17 cellular contexts compared by ENCODE assay signal in the genomic region with DNA sequence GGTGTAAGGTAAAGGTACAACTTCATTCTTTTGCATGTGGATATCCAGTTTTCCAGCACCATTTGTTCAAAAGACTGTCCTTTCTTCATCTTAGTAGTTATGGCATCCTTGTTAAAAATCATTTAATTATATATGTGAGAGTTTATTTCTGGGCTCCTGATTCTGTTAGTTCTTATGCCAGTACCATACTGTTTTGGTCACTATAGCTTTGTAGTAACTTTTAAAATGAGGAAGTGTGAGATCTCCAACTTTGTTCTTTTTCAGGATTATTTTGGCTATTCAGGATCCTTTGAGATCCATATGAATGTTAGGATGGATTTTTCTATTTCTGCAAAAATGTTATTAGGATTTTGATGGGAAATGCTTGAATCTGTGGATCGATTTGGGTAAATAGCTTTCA. TPM values are rescaled to one million over a fixed set of nuclear protein-coding genes. Genes with fewer than 3 reads are reported as not detected.
DNase-seq lines count a peak whose midpoint lies in the region; ATAC-seq and TF ChIP-seq lines count a peak whose summit lies in the region.
"Had no signal": no experiment of that assay in that cellular context is flagged by ENCODE, and none has a peak within 500 bp of the region (broad histone marks: within the 10 kb centered on the region; RNA-seq: fewer than 3 reads in every experiment).

No MANE protein-coding gene starts in this region.

- H3K9me3 Mint-ChIP-seq in activated naive CD4-positive, alpha-beta T cell treated with anti-CD3 and anti-CD28 coated beads, Interleukin-2, amount 50 U/mL, for 24 hours, result no peaks in the 10 kb centered on the region
- H3K9me3 Mint-ChIP-seq in activated T-helper 1 cell treated with anti-CD3 and anti-CD28 coated beads, Interleukin-12 subunit alpha, Interleukin-12 subunit beta, Interleukin-2, Interleukin-4 antibody, amounts not matched to agents 30 ng/mL and 10 ng/mL and 1 ng/mL, durations not matched to agents 14 hours and 24 hours and 36 hours, result no peaks in the 10 kb centered on the region
- no peaks in the 10 kb centered on the region for H3K9me3 Mint-ChIP-seq in effector memory CD8-positive, alpha-beta T cell
- peaks cover 0 to 1% of the 10 kb centered on the region in 2 donors for H3K9me3 Mint-ChIP-seq in stimulated activated naive B cell treated with anti-CD40 and anti-IgM and Interleukin-4, amounts not matched to agents 10 μg/mL and 1 μg/mL and 100 μg/mL, for 72 hours

- peak overlapping the region; percentile 33 for H3K4me3 Mint-ChIP-seq in activated naive CD4-positive, alpha-beta T cell treated with anti-CD3 and anti-CD28 coated beads, Interleukin-2, amount 50 U/mL, for 24 hours
- H3K4me3 Mint-ChIP-seq in activated T-helper 1 cell treated with anti-CD3 and anti-CD28 coated beads, Interleukin-12 subunit alpha, Interleukin-12 subunit beta, Interleukin-2, Interleukin-4 antibody, amounts not matched to agents 30 ng/mL and 10 ng/mL and 1 ng/mL, durations not matched to agents 14 hours and 24 hours and 36 hours, result no peak overlapping the region
- peak overlapping the region; percentile 30 to 97 for H3K4me3 Mint-ChIP-seq in effector memory CD8-positive, alpha-beta T cell
- H3K4me3 Mint-ChIP-seq in stimulated activated naive B cell treated with anti-CD40 and anti-IgM and Interleukin-4, amounts not matched to agents 10 μg/mL and 1 μg/mL and 100 μg/mL, for 72 hours, result no peak overlapping the region

- no peak for TF ChIP-seq POLR2A in erythroblast (IDR thresholded peaks at IDR 0.05; ENCODE audit: low read length)

- DNase-seq in activated naive CD4-positive, alpha-beta T cell treated with Interleukin-2 at 50 U/mL for 16 hours, result no peak
- no peak for DNase-seq in activated T-helper 1 cell treated with anti-CD3 and anti-CD28 coated beads, Interleukin-12 subunit alpha, Interleukin-12 subunit beta, Interleukin-2, Interleukin-4 antibody, amounts not matched to agents 30 ng/mL and 10 ng/mL and 1 ng/mL, durations not matched to agents 14 hours and 24 hours and 36 hours (ENCODE audit: low spot score)
- no peak for DNase-seq in effector memory CD8-positive, alpha-beta T cell
- no peak for DNase-seq in stimulated activated naive B cell treated with anti-CD40 and anti-IgM and Interleukin-4, amounts not matched to agents 10 μg/mL and 1 μg/mL and 100 μg/mL, for 72 hours
- DNase-seq in iPS-NIHi7 (ENCODE audit: extremely low spot score) (no peak), erythroblast (lab: John Stamatoyannopoulos, UW) (no peak), NCI-H526 treated with DMSO at 0.1 percent for 48 hours (lab: John Stamatoyannopoulos, UW) (no peak)
- DNase-seq: DMS79, KG1, NCI-H1417 treated with DMSO at 0.1 percent for 48 hours, NCI-H2029, NCI-H2171, NCI-H446, NCI-H748 treated with DMSO at 0.1 percent for 48 hours, OCI-M1, SIG-M5 had no signal

- no peaks in the 10 kb centered on the region for H3K27me3 Mint-ChIP-seq in activated naive CD4-positive, alpha-beta T cell treated with anti-CD3 and anti-CD28 coated beads, Interleukin-2, amount 50 U/mL, for 24 hours
- H3K27me3 Mint-ChIP-seq in activated T-helper 1 cell treated with anti-CD3 and anti-CD28 coated beads, Interleukin-12 subunit alpha, Interleukin-12 subunit beta, Interleukin-2, Interleukin-4 antibody, amounts not matched to agents 30 ng/mL and 10 ng/mL and 1 ng/mL, durations not matched to agents 14 hours and 24 hours and 36 hours (ENCODE audit: insufficient read depth), result no peaks in the 10 kb centered on the region
- H3K27me3 Mint-ChIP-seq in effector memory CD8-positive, alpha-beta T cell, result no peaks in the 10 kb centered on the region
- H3K27me3 Mint-ChIP-seq in stimulated activated naive B cell treated with anti-CD40 and anti-IgM and Interleukin-4, amounts not matched to agents 10 μg/mL and 1 μg/mL and 100 μg/mL, for 72 hours, result no peaks in the 10 kb centered on the region

- peaks cover 93% of the 10 kb centered on the region for H3K4me1 Mint-ChIP-seq in activated naive CD4-positive, alpha-beta T cell treated with anti-CD3 and anti-CD28 coated beads, Interleukin-2, amount 50 U/mL, for 24 hours
- H3K4me1 Mint-ChIP-seq in activated T-helper 1 cell treated with anti-CD3 and anti-CD28 coated beads, Interleukin-12 subunit alpha, Interleukin-12 subunit beta, Interleukin-2, Interleukin-4 antibody, amounts not matched to agents 30 ng/mL and 10 ng/mL and 1 ng/mL, durations not matched to agents 14 hours and 24 hours and 36 hours (ENCODE audit: low read depth), result peaks cover 83% of the 10 kb centered on the region
- H3K4me1 Mint-ChIP-seq in effector memory CD8-positive, alpha-beta T cell (ENCODE audit: low read depth in 2 of 2), result peaks cover 57 to 80% of the 10 kb centered on the region in 2 donors
- peaks cover 45 to 75% of the 10 kb centered on the region in 2 donors for H3K4me1 Mint-ChIP-seq in stimulated activated naive B cell treated with anti-CD40 and anti-IgM and Interleukin-4, amounts not matched to agents 10 μg/mL and 1 μg/mL and 100 μg/mL, for 72 hours

- peak overlapping the region; percentile 27 for H3K27ac Mint-ChIP-seq in activated naive CD4-positive, alpha-beta T cell treated with anti-CD3 and anti-CD28 coated beads, Interleukin-2, amount 50 U/mL, for 24 hours
- peak overlapping the region; percentile 2 for H3K27ac Mint-ChIP-seq in activated T-helper 1 cell treated with anti-CD3 and anti-CD28 coated beads, Interleukin-12 subunit alpha, Interleukin-12 subunit beta, Interleukin-2, Interleukin-4 antibody, amounts not matched to agents 30 ng/mL and 10 ng/mL and 1 ng/mL, durations not matched to agents 14 hours and 24 hours and 36 hours
- peak overlapping the region; percentile 65 for H3K27ac Mint-ChIP-seq in effector memory CD8-positive, alpha-beta T cell
- H3K27ac Mint-ChIP-seq in stimulated activated naive B cell treated with anti-CD40 and anti-IgM and Interleukin-4, amounts not matched to agents 10 μg/mL and 1 μg/mL and 100 μg/mL, for 72 hours, result peak overlapping the region; percentile 65

- ATAC-seq in effector memory CD8-positive, alpha-beta T cell (replicated peaks), result no peak
- ATAC-seq in stimulated activated naive B cell treated with anti-CD40 and anti-IgM and Interleukin-4, amounts not matched to agents 10 μg/mL and 1 μg/mL and 100 μg/mL, for 72 hours (replicated peaks), result no peak

- intact Hi-C loops in activated T-helper 1 cell treated with anti-CD3 and anti-CD28 coated beads, Interleukin-12 subunit alpha, Interleukin-12 subunit beta, Interleukin-2, Interleukin-4 antibody, amounts not matched to agents 30 ng/mL and 10 ng/mL and 1 ng/mL, durations not matched to agents 14 hours and 24 hours and 36 hours (cut with micrococcal nuclease), result no loop called here

- peaks cover 21% of the 10 kb centered on the region for H3K36me3 Mint-ChIP-seq in activated naive CD4-positive, alpha-beta T cell treated with anti-CD3 and anti-CD28 coated beads, Interleukin-2, amount 50 U/mL, for 24 hours
- H3K36me3 Mint-ChIP-seq in activated T-helper 1 cell treated with anti-CD3 and anti-CD28 coated beads, Interleukin-12 subunit alpha, Interleukin-12 subunit beta, Interleukin-2, Interleukin-4 antibody, amounts not matched to agents 30 ng/mL and 10 ng/mL and 1 ng/mL, durations not matched to agents 14 hours and 24 hours and 36 hours (ENCODE audit: low read depth), result peaks cover 31% of the 10 kb centered on the region
- peaks cover 33% of the 10 kb centered on the region for H3K36me3 Mint-ChIP-seq in effector memory CD8-positive, alpha-beta T cell (ENCODE audit: insufficient read depth)
- H3K36me3 Mint-ChIP-seq in stimulated activated naive B cell treated with anti-CD40 and anti-IgM and Interleukin-4, amounts not matched to agents 10 μg/mL and 1 μg/mL and 100 μg/mL, for 72 hours, result peaks cover 45 to 63% of the 10 kb centered on the region in 2 donors

RNA-seq across cellular contexts. Expression of a gene that starts 16.8 kb away (rescaled TPM):
- total RNA-seq in activated T-helper 1 cell treated with anti-CD3 and anti-CD28 coated beads, Interleukin-12 subunit alpha, Interleukin-12 subunit beta, Interleukin-2, Interleukin-4 antibody, amounts not matched to agents 30 ng/mL and 10 ng/mL and 1 ng/mL, durations not matched to agents 14 hours and 24 hours and 36 hours, result 440 and 451 TPM in 2 replicates

Comparison
In these comparisons a context has a peak if more than half of its experiments do, and no peak if none do; other contexts are left out.
1. H3K27ac Mint-ChIP-seq: peak in every context shown above with its lines; median percentile 65 in effector memory CD8-positive, alpha-beta T cell; 65 in stimulated activated naive B cell treated with anti-CD40 and anti-IgM and Interleukin-4, amounts not matched to agents 10 μg/mL and 1 μg/mL and 100 μg/mL, for 72 hours; 27 in activated naive CD4-positive, alpha-beta T cell treated with anti-CD3 and anti-CD28 coated beads, Interleukin-2, amount 50 U/mL, for 24 hours; 2 in activated T-helper 1 cell treated with anti-CD3 and anti-CD28 coated beads, Interleukin-12 subunit alpha, Interleukin-12 subunit beta, Interleukin-2, Interleukin-4 antibody, amounts not matched to agents 30 ng/mL and 10 ng/mL and 1 ng/mL, durations not matched to agents 14 hours and 24 hours and 36 hours.
2. H3K4me3 Mint-ChIP-seq: peak in activated naive CD4-positive, alpha-beta T cell treated with anti-CD3 and anti-CD28 coated beads, Interleukin-2, amount 50 U/mL, for 24 hours (single experiment) and effector memory CD8-positive, alpha-beta T cell (2 of 2); none in activated T-helper 1 cell treated with anti-CD3 and anti-CD28 coated beads, Interleukin-12 subunit alpha, Interleukin-12 subunit beta, Interleukin-2, Interleukin-4 antibody, amounts not matched to agents 30 ng/mL and 10 ng/mL and 1 ng/mL, durations not matched to agents 14 hours and 24 hours and 36 hours (single experiment) and stimulated activated naive B cell treated with anti-CD40 and anti-IgM and Interleukin-4, amounts not matched to agents 10 μg/mL and 1 μg/mL and 100 μg/mL, for 72 hours (0 of 2).